Comparison of ENCODE assay signal across 10 cellular contexts in the genomic region with DNA sequence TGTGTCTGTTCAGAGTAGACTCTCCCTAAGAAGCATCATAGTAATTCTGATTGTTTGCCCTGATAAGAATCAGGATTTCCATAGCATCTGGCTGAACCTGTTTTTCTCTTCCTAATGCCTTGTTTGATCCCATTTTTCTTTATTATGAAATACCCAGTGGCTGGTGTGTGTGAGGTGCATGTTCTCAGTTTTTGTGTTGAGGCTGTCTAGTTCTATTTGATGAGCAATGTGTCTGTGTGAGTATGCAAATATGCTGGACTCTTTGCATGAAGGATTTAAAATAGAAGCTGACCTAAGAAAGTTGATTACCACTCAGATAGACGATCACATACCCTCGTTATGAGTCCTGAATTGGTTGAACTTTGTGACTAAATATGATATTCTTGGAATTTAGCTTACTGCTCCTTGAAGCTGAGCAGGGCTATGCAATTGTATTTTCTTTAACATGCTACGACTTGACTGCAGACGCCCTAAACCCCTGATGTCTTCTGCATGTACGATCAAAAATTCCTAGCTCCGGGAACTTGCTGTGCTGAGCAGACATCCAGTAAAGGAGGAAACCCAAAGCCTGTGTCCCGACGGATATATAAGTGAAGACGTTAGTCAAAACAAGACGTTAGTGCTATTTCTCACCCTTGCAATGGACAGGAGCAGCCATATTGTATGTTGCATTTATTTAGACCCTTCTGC. TPM values are rescaled to one million over a fixed set of nuclear protein-coding genes. Genes with fewer than 3 reads are reported as not detected.
DNase-seq lines count a peak whose midpoint lies in the region; ATAC-seq, FAIRE-seq and TF ChIP-seq lines count a peak whose summit lies in the region.
"Had no signal": no experiment of that assay in that cellular context is flagged by ENCODE, and none has a peak within 500 bp of the region (broad histone marks: within the 10 kb centered on the region; RNA-seq: fewer than 3 reads in every experiment).

No MANE protein-coding gene starts in this region.

- TF ChIP-seq CTCF in PC-9 (conservative IDR thresholded peaks at IDR 0.05) (no peak), HepG2 (CRISPR knock-in tag; IDR thresholded peaks at IDR 0.05) (no peak)

- no peaks in the 10 kb centered on the region for H3K9me2 ChIP-seq in PC-9 (ENCODE audit: insufficient read depth)

- intact Hi-C loops in PC-9 (cut with micrococcal nuclease; ENCODE audit: unreplicated experiment) (loop anchor here (5.0 kb wide), 2 partner anchors 50 to 145 kb away; a partner anchor contains a TSS), HepG2 (cut with micrococcal nuclease; ENCODE audit: unreplicated experiment) (no loop called here)

- H3K4me3 ChIP-seq in PC-9 (no peak overlapping the region), muscle layer of colon (ENCODE audit: low read depth in 1 of 2, low read length in 2 of 2) (no peak overlapping the region), HepG2 (replicated peaks in 1 of 3; ENCODE audit: insufficient read depth in 1 of 3, low read depth in 2 of 3, low read length in 3 of 3) (no peak overlapping the region)
- H3K4me3 ChIP-seq: tibial artery had no signal

- H3K9me3 ChIP-seq in PC-9 (ENCODE audit: insufficient read depth, low read depth) (no peaks in the 10 kb centered on the region), muscle layer of colon (ENCODE audit: low read length) (no peaks in the 10 kb centered on the region), HepG2 (ENCODE audit: low read length) (no peaks in the 10 kb centered on the region)
- H3K9me3 ChIP-seq: tibial artery had no signal

- peak overlapping the region; percentile 80 for H3K27ac ChIP-seq in PC-9
- peak overlapping the region; percentile 72 for H3K27ac ChIP-seq in muscle layer of colon (ENCODE audit: low read depth, low read length)
- no peak overlapping the region for H3K27ac ChIP-seq in HepG2 (ENCODE audit: extremely low read length, insufficient read depth, low read length)
- H3K27ac ChIP-seq: tibial artery had no signal

- no peaks in the 10 kb centered on the region for H3K36me3 ChIP-seq in PC-9 (ENCODE audit: low read depth)
- no peaks in the 10 kb centered on the region for H3K36me3 ChIP-seq in muscle layer of colon (ENCODE audit: insufficient read depth, low read length)
- no peaks in the 10 kb centered on the region for H3K36me3 ChIP-seq in HepG2 (replicated peaks in 1 of 2; ENCODE audit: control insufficient read depth in 1 of 2, insufficient read depth in 2 of 2, low read length in 2 of 2)
- H3K36me3 ChIP-seq: tibial artery had no signal

- H2AFZ ChIP-seq in PC-9 (no peak overlapping the region), HepG2 (ENCODE audit: low read length) (no peak overlapping the region)

- H3K27me3 ChIP-seq in PC-9 (ENCODE audit: insufficient read depth, low read depth) (no peaks in the 10 kb centered on the region), muscle layer of colon (ENCODE audit: control insufficient read depth in 1 of 2, insufficient read depth in 2 of 2, low read length in 2 of 2) (no peaks in the 10 kb centered on the region), HepG2 (ENCODE audit: control insufficient read depth in 1 of 2, insufficient read depth in 2 of 2, low read length in 2 of 2) (peaks cover 0 to 2% of the 10 kb centered on the region in 2 experiments; a peak in 1 of 5 replicates)
- H3K27me3 ChIP-seq: tibial artery had no signal

- in situ Hi-C loops in HepG2 (cut with HindIII; ENCODE audit: extremely low pct_ligation_motif_present, low pct_unique_long_range_greater_than_20kb) = no loop called here

- no peak for FAIRE-seq in HepG2 (lab: Jason Lieb, UNC)
- FAIRE-seq: G401.6 had no signal

- POLR2A ChIA-PET in PC-9 (lab: Charles Lee; ENCODE audit: unreplicated experiment) = no interaction called here
- POLR2A ChIA-PET in HepG2 (lab: Yijun Ruan, JAX) = no interaction called here

- H3K4me2 ChIP-seq in PC-9 (peak overlapping the region; percentile 57), HepG2 (ENCODE audit: low read depth, low read length) (no peak overlapping the region)

- CTCF ChIA-PET in PC-9 (lab: Charles Lee) = no interaction called here
- CTCF ChIA-PET in HepG2 (lab: Yijun Ruan, JAX; ENCODE audit: low intra/inter-chr PET ratio, low total read pairs) = no interaction called here

- ATAC-seq in GM18520 (IDR thresholded peaks at IDR 0.05; ENCODE audit: unreplicated experiment) (peak; percentile 52), HG02623 (IDR thresholded peaks at IDR 0.05; ENCODE audit: unreplicated experiment) (peak; percentile 65), HepG2 (no peak)

- H3K4me1 ChIP-seq in PC-9 (replicated peaks; ENCODE audit: insufficient read depth) = peaks cover 76% of the 10 kb centered on the region
- peaks cover 71% of the 10 kb centered on the region for H3K4me1 ChIP-seq in muscle layer of colon (ENCODE audit: insufficient read depth, low read length)
- no peaks in the 10 kb centered on the region for H3K4me1 ChIP-seq in HepG2 (ENCODE audit: insufficient read depth, low read length)

- 63% methylated on average over 10 of the region's 10 CpGs for WGBS in HepG2 (ENCODE audit: low lambda C conversion rate)

- H3K79me2 ChIP-seq in PC-9 (ENCODE audit: low read depth) = peaks cover 15% of the 10 kb centered on the region
- H3K79me2 ChIP-seq in HepG2 (ENCODE audit: insufficient read depth, low read length) = no peaks in the 10 kb centered on the region

- no peaks in the 10 kb centered on the region for H4K20me1 ChIP-seq in PC-9 (ENCODE audit: insufficient read depth)
- no peaks in the 10 kb centered on the region for H4K20me1 ChIP-seq in HepG2 (ENCODE audit: insufficient read depth, low read length)

- TF ChIP-seq POLR2A in HepG2 (IDR thresholded peaks at IDR 0.05; ENCODE audit: insufficient read depth in 1 of 2, low read depth in 2 of 2, low read length in 2 of 2) = no peak

- peaks cover 38% of the 10 kb centered on the region for H3F3A ChIP-seq in PC-9 (ENCODE audit: insufficient read depth, low read depth)

- no TSS peak for BruUV-seq in PC-9 (replicated peaks; lab: Mats Ljungman, UMichigan)
- no TSS peak for BruUV-seq in HepG2 (replicated peaks; lab: Mats Ljungman, UMichigan)

- TF ChIP-seq EP300 in HepG2 (IDR thresholded peaks at IDR 0.05; ENCODE audit: low read depth in 2 of 2, low read length in 2 of 2) (no peak), HepG2 (CRISPR knock-in tag; IDR thresholded peaks at IDR 0.05; ENCODE audit: borderline replicate concordance) (no peak)

- DNase-seq in PC-9 (peak; percentile 19 to 94), HepG2 (ENCODE audit: low spot score) (no peak), CD1c-positive myeloid dendritic cell (ENCODE audit: extremely low spot score) (no peak), GDM1 (lab: John Stamatoyannopoulos, UW) (no peak)
- DNase-seq in activated CD8-positive, alpha-beta memory T cell treated with anti-CD3 and anti-CD28 coated beads, Interleukin-2, amount 50 U/mL, for 48 hours = no peak
- DNase-seq: tibial artery had no signal

- no peak for TF ChIP-seq RAD21 in HepG2 (CRISPR knock-in tag; IDR thresholded peaks at IDR 0.05)

- H3K9ac ChIP-seq in muscle layer of colon (ENCODE audit: low read length) (no peak overlapping the region), HepG2 (ENCODE audit: insufficient read depth, low read depth, low read length) (no peak overlapping the region)

TF ChIP-seq in HepG2, 621 proteins besides CTCF, POLR2A, EP300 and RAD21 (continues in another document):
- no peak for TF ChIP-seq ZBTB20 (CRISPR knock-in tag; IDR thresholded peaks at IDR 0.05; ENCODE audit: borderline replicate concordance, low read depth)

RNA-seq across cellular contexts. Expression of a gene that starts 51.3 kb away (rescaled TPM):
- 8.3 and 9.0 TPM in 2 replicates for total RNA-seq in PC-9 (2021)
- total RNA-seq in HepG2 (2016; rRNA removed; fragmentation: Illumina TruSeq; extraction: Trizol) = 0.18 and 0.20 TPM in 2 replicates
- 2.5 and 2.7 TPM in 2 replicates for total RNA-seq in HepG2 (2016; cell fraction: cytosol; rRNA removed; fragmentation: Illumina TruSeq; extraction: Trizol; ENCODE audit: low read depth)
- 0.15 and 0.16 TPM in 2 replicates for total RNA-seq in HepG2 (2016; cell fraction: insoluble cytoplasmic fraction; rRNA removed; fragmentation: Illumina TruSeq; extraction: Trizol)
- 0.31 and 0.62 TPM in 2 replicates for total RNA-seq in HepG2 (2016; cell fraction: membrane; rRNA removed; fragmentation: Illumina TruSeq; extraction: Trizol)
- 1.1 and 1.3 TPM in 2 replicates for total RNA-seq in HepG2 (2016; cell fraction: nucleus; rRNA removed; fragmentation: Illumina TruSeq; extraction: Trizol)
- polyA plus RNA-seq in HepG2 (2011; rRNA removed) = 0.65 and 0.73 TPM in 2 replicates
- polyA plus RNA-seq in HepG2 (2011; cell fraction: cytosol; rRNA removed) = 0.20 and 0.42 TPM in 2 replicates
- polyA plus RNA-seq in HepG2 (2011; cell fraction: nucleus; rRNA removed) = 1.8 TPM in 2 replicates
- 0.93 and 2.0 TPM in 2 replicates for polyA plus RNA-seq in HepG2 (2012)
- polyA plus RNA-seq in HepG2 (2016; cell fraction: cytosol; fragmentation: Illumina TruSeq; extraction: Trizol; ENCODE audit: low read depth) = not detected in 2 replicates
- polyA plus RNA-seq in HepG2 (2016; cell fraction: insoluble cytoplasmic fraction; fragmentation: Illumina TruSeq; extraction: Trizol; ENCODE audit: low read depth) = 0.05 and 0.09 TPM in 2 replicates
- polyA plus RNA-seq in HepG2 (2016; cell fraction: membrane; fragmentation: Illumina TruSeq; extraction: Trizol; ENCODE audit: low read depth) = 0.08 TPM in 1 of 2 replicates, not detected in the other
- 0.08 and 0.32 TPM in 2 replicates for polyA plus RNA-seq in HepG2 (2016; cell fraction: nucleus; fragmentation: Illumina TruSeq; extraction: Trizol; ENCODE audit: insufficient read depth, low read depth)
- polyA minus RNA-seq in HepG2 (2011; rRNA and poly(A)+ RNA removed; ENCODE audit: low replicate concordance) = 2.0 and 2.9 TPM in 2 replicates
- polyA minus RNA-seq in HepG2 (2011; cell fraction: cytosol; rRNA and poly(A)+ RNA removed) = 0.26 and 1.1 TPM in 2 replicates
- 6.8 and 10.6 TPM in 2 replicates for polyA minus RNA-seq in HepG2 (2011; cell fraction: nucleus; rRNA and poly(A)+ RNA removed)

Comparison
In these comparisons a context has a peak if more than half of its experiments do, and no peak if none do; other contexts are left out.
1. DNase-seq: peak in PC-9 (2 of 2); none in HepG2 (single experiment), CD1c-positive myeloid dendritic cell (single experiment), activated CD8-positive, alpha-beta memory T cell treated with anti-CD3 and anti-CD28 coated beads, Interleukin-2, amount 50 U/mL, for 48 hours (single experiment) and GDM1 (single experiment).